Comparison of ENCODE assay signal across 1 cellular context in the genomic region with DNA sequence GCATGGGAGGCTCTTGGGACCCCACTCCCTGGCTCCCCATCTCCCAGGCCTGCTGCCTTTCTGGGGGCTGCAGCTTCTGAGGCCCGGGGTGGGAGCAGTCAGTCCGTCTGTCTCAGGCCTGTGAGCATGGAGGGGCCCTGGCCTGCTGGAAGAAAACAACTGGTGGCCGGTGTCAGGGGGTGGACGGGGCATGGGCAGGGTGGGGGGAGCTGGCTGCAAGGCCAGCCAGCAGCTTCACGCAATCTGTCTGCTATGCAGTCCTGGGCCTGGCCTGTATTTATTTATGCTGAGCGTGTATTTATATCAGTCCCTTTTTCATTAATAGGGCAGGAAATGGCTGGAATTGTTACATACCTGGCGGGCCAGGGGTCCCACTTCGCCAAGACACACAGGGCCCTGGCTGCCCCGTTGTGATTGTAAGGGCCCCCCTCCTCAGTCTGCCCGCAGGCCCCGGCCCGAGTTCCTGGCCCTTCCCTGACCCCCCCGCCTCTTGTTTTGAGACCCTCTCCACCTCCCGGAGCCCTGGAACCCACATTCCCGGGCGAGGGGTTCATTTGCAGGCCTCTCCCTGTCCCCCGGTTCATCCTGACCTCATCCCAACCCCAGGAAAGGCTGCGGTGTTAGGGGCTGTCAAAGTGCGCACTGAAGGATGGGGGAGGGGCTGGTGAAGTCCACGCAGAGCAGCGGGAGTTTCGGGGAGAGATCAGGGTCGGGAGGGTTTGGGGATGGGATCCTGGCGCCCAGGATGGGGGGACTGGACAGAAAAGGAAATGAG.
TF ChIP-seq lines count a peak whose summit lies in the region.

No MANE protein-coding gene starts in this region.

TF ChIP-seq in HEK293T, 16 proteins besides CTCF, POLR2A, EP300 and RAD21 (continued from another document):
- TF ChIP-seq, protein P1, sequence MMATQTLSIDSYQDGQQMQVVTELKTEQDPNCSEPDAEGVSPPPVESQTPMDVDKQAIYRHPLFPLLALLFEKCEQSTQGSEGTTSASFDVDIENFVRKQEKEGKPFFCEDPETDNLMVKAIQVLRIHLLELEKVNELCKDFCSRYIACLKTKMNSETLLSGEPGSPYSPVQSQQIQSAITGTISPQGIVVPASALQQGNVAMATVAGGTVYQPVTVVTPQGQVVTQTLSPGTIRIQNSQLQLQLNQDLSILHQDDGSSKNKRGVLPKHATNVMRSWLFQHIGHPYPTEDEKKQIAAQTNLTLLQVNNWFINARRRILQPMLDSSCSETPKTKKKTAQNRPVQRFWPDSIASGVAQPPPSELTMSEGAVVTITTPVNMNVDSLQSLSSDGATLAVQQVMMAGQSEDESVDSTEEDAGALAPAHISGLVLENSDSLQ (IDR thresholded peaks at IDR 0.05): no peak
- no peak for TF ChIP-seq BHLHE40 (IDR thresholded peaks at IDR 0.05; ENCODE audit: borderline replicate concordance)
